Comparison of ENCODE assay signal across 1 cellular context in the genomic region with DNA sequence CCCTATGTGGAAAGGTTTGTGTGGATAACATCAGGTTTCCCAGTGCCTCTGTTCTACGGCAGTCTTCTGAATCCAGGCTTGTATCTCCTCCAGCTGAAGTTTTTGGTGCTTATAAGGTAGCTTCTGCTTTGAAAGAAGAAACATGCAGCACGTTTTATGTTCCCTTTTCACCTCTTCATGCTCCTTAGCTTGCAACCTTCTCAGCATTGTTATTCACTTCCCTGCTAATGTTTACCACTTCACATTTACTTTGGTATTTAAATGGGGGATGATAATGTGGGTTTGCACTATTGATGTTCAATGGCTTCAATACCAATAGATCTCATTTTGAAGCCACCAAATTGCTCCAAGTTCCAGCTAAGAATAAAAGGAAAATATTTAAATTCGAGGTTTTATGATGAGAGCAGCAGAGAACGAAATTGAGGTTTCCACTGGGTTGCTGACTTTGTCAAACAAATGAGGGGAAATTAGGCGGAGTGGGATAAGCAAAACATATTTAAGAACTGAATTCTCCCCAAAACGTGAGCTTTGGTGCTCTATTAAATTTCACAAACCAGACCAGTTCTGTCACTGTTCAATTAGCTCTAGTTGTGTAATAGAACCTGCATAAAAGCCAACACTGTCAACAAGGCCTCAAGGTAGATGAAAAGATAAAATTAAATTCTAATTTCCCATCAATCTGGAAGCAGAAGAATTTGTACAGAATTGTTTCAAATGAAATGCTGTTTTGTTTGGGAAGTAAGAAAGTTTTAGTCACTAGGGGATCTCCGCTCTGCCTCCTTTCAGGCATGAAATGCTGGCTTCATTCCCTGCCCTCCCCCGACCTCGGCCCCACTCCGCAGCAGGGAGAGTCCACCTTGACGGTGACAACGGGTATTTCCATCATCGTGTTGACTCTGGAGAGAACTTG.
TF ChIP-seq lines count a peak whose summit lies in the region.

No MANE protein-coding gene starts in this region.

TF ChIP-seq in GM23338, 12 proteins besides CTCF, POLR2A, EP300 and RAD21 (continued from another document):
- TF ChIP-seq, protein P1, sequence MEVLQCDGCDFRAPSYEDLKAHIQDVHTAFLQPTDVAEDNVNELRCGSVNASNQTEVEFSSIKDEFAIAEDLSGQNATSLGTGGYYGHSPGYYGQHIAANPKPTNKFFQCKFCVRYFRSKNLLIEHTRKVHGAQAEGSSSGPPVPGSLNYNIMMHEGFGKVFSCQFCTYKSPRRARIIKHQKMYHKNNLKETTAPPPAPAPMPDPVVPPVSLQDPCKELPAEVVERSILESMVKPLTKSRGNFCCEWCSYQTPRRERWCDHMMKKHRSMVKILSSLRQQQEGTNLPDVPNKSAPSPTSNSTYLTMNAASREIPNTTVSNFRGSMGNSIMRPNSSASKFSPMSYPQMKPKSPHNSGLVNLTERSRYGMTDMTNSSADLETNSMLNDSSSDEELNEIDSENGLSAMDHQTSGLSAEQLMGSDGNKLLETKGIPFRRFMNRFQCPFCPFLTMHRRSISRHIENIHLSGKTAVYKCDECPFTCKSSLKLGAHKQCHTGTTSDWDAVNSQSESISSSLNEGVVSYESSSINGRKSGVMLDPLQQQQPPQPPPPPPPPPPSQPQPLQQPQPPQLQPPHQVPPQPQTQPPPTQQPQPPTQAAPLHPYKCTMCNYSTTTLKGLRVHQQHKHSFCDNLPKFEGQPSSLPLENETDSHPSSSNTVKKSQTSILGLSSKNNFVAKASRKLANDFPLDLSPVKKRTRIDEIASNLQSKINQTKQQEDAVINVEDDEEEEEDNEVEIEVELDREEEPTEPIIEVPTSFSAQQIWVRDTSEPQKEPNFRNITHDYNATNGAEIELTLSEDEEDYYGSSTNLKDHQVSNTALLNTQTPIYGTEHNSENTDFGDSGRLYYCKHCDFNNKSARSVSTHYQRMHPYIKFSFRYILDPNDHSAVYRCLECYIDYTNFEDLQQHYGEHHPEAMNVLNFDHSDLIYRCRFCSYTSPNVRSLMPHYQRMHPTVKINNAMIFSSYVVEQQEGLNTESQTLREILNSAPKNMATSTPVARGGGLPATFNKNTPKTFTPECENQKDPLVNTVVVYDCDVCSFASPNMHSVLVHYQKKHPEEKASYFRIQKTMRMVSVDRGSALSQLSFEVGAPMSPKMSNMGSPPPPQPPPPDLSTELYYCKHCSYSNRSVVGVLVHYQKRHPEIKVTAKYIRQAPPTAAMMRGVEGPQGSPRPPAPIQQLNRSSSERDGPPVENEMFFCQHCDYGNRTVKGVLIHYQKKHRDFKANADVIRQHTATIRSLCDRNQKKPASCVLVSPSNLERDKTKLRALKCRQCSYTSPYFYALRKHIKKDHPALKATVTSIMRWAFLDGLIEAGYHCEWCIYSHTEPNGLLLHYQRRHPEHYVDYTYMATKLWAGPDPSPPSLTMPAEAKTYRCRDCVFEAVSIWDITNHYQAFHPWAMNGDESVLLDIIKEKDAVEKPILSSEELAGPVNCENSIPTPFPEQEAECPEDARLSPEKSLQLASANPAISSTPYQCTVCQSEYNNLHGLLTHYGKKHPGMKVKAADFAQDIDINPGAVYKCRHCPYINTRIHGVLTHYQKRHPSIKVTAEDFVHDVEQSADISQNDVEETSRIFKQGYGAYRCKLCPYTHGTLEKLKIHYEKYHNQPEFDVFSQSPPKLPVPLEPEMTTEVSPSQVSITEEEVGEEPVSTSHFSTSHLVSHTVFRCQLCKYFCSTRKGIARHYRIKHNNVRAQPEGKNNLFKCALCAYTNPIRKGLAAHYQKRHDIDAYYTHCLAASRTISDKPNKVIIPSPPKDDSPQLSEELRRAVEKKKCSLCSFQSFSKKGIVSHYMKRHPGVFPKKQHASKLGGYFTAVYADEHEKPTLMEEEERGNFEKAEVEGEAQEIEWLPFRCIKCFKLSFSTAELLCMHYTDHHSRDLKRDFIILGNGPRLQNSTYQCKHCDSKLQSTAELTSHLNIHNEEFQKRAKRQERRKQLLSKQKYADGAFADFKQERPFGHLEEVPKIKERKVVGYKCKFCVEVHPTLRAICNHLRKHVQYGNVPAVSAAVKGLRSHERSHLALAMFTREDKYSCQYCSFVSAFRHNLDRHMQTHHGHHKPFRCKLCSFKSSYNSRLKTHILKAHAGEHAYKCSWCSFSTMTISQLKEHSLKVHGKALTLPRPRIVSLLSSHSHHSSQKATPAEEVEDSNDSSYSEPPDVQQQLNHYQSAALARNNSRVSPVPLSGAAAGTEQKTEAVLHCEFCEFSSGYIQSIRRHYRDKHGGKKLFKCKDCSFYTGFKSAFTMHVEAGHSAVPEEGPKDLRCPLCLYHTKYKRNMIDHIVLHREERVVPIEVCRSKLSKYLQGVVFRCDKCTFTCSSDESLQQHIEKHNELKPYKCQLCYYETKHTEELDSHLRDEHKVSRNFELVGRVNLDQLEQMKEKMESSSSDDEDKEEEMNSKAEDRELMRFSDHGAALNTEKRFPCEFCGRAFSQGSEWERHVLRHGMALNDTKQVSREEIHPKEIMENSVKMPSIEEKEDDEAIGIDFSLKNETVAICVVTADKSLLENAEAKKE (CRISPR knock-in tag; IDR thresholded peaks at IDR 0.05) = peak; percentile 82
- no peak for TF ChIP-seq JUNB (IDR thresholded peaks at IDR 0.05; ENCODE audit: unreplicated experiment)
